Comparison of ENCODE assay signal across 9 cellular contexts in genomic region chr6:107113460-107114212, GRCh38. TPM values are rescaled to one million over a fixed set of nuclear protein-coding genes. Genes with fewer than 3 reads are reported as not detected.
DNase-seq lines count a peak whose midpoint lies in the region; ATAC-seq, FAIRE-seq and TF ChIP-seq lines count a peak whose summit lies in the region.
"Had no signal": no experiment of that assay in that cellular context is flagged by ENCODE, and none has a peak within 500 bp of the region (broad histone marks: within the 10 kb centered on the region; RNA-seq: fewer than 3 reads in every experiment).

No MANE protein-coding gene starts in this region.

- H3K27ac Mint-ChIP-seq in neural progenitor cell: peak overlapping the region; percentile 89

- BruUV-seq in OCI-LY7 (replicated peaks; lab: Mats Ljungman, UMichigan) (TSS peak; percentile 25), endothelial cell of umbilical vein (replicated peaks; lab: Mats Ljungman, UMichigan) (TSS peak; percentile 38)

- DNase-seq in DMS 273 (lab: John Stamatoyannopoulos, UW; ENCODE audit: unreplicated experiment) (peak; percentile 53), DMS 273 treated with DMSO at 0.1 percent for 48 hours (lab: John Stamatoyannopoulos, UW) (no peak), OCI-LY7 (ENCODE audit: low spot score) (peak; percentile 47), endothelial cell of umbilical vein (ENCODE audit: low read depth, low spot score) (no peak), neural progenitor cell (ENCODE audit: low spot score) (no peak), SKM-1 (lab: John Stamatoyannopoulos, UW; ENCODE audit: unreplicated experiment) (no peak), epidermal melanocyte (ENCODE audit: insufficient read length, low spot score) (no peak)

- no peaks in the 10 kb centered on the region for H3K9me2 ChIP-seq in OCI-LY7 (ENCODE audit: insufficient read depth, low read length)

- H3K9me1 ChIP-seq in endothelial cell of umbilical vein (replicated peaks; ENCODE audit: control insufficient read depth, extremely low read depth, insufficient read depth, low read length): no peaks in the 10 kb centered on the region

- no peak for ATAC-seq in HG03196 (IDR thresholded peaks at IDR 0.05; ENCODE audit: unreplicated experiment)

- no peaks in the 10 kb centered on the region for H3K9me3 Mint-ChIP-seq in neural progenitor cell

- H3K4me1 ChIP-seq in OCI-LY7 (ENCODE audit: insufficient read depth, low read length, poor library complexity, severe bottlenecking): peaks cover 46% of the 10 kb centered on the region
- H3K4me1 ChIP-seq in endothelial cell of umbilical vein (ENCODE audit: control insufficient read depth, extremely low read depth, insufficient read depth, low read length): peaks cover 17% of the 10 kb centered on the region
- peaks cover 16% of the 10 kb centered on the region for H3K4me1 ChIP-seq in neural progenitor cell

- TF ChIP-seq CTCF in OCI-LY7 (conservative IDR thresholded peaks at IDR 0.05; ENCODE audit: low read length): no peak
- TF ChIP-seq CTCF in endothelial cell of umbilical vein (IDR thresholded peaks at IDR 0.05; ENCODE audit: extremely low read depth in 1 of 2, insufficient read depth in 1 of 2, low read depth in 1 of 2, low read length in 2 of 2): no peak
- no peak for TF ChIP-seq CTCF in neural progenitor cell (IDR thresholded peaks at IDR 0.05)

- H3K4me1 Mint-ChIP-seq in neural progenitor cell: peaks cover 28% of the 10 kb centered on the region

- H2AFZ ChIP-seq in OCI-LY7 (ENCODE audit: low read length): peak overlapping the region; percentile 59
- peak overlapping the region; percentile 95 for H2AFZ ChIP-seq in endothelial cell of umbilical vein (ENCODE audit: low read depth, low read length)
- peak overlapping the region; percentile 20 for H2AFZ ChIP-seq in neural progenitor cell (replicated peaks)

- peak; percentile 44 for FAIRE-seq in endothelial cell of umbilical vein (lab: Jason Lieb, UNC)
- FAIRE-seq: A204.1 had no signal

- H3K9ac ChIP-seq in endothelial cell of umbilical vein (replicated peaks; ENCODE audit: extremely low read depth, insufficient read depth, low read length): peak overlapping the region; percentile 47
- no peak overlapping the region for H3K9ac ChIP-seq in neural progenitor cell

- CTCF ChIA-PET in OCI-LY7 (lab: Charles Lee; ENCODE audit: unreplicated experiment): interaction anchor here (0.7 to 1.6 kb wide), 6 partner anchors 9 to 35 kb away, joined by 3 to 10 read pairs (median 4); no protein-coding TSS in a partner anchor
- CTCF ChIA-PET in endothelial cell of umbilical vein (lab: Charles Lee): interaction anchor here (0.6 to 1.5 kb wide), 41 partner anchors 8 to 778 kb away, joined by 3 to 35 read pairs (median 4); partner anchors contain the start of genes MTRES1 and PDSS2

- peaks cover 8% of the 10 kb centered on the region for H3K27me3 Mint-ChIP-seq in neural progenitor cell (ENCODE audit: insufficient read depth, low read depth)

- POLR2A ChIA-PET in OCI-LY7 (lab: Charles Lee): interaction anchor here (0.6 to 2.3 kb wide), 14 partner anchors 11 to 785 kb away, joined by 3 to 20 read pairs (median 4); no protein-coding TSS in a partner anchor
- POLR2A ChIA-PET in endothelial cell of umbilical vein (lab: Charles Lee): interaction anchor here (0.6 to 1.0 kb wide), 2 partner anchors 71 to 85 kb away, joined by 3 to 5 read pairs; partner anchors contain the start of gene MTRES1

- dilution Hi-C loops in endothelial cell of umbilical vein (cut with MboI; ENCODE audit: extremely low pct_ligation_motif_present, low sequenced_read_pairs): no loop called here

- H3K9me3 ChIP-seq in OCI-LY7 (ENCODE audit: low read length) (no peaks in the 10 kb centered on the region), endothelial cell of umbilical vein (replicated peaks; ENCODE audit: control insufficient read depth, insufficient read depth, low read length) (no peaks in the 10 kb centered on the region), neural progenitor cell (ENCODE audit: low read depth) (no peaks in the 10 kb centered on the region)

- H3K4me3 ChIP-seq in OCI-LY7 (ENCODE audit: low read depth, low read length, poor library complexity, severe bottlenecking) (peak overlapping the region; percentile 71), endothelial cell of umbilical vein (replicated peaks in 1 of 3; ENCODE audit: insufficient read depth in 1 of 3, low read depth in 1 of 3, low read length in 3 of 3) (peak overlapping the region; percentile 28 to 69 (median 69)), neural progenitor cell (peak overlapping the region; percentile 87)

- no peaks in the 10 kb centered on the region for H4K20me1 ChIP-seq in OCI-LY7 (ENCODE audit: insufficient read depth, low read length)
- no peaks in the 10 kb centered on the region for H4K20me1 ChIP-seq in endothelial cell of umbilical vein (replicated peaks; ENCODE audit: control insufficient read depth, extremely low read depth, insufficient read depth, low read length)
- no peaks in the 10 kb centered on the region for H4K20me1 ChIP-seq in neural progenitor cell (ENCODE audit: low read depth)

- H3K27ac ChIP-seq in OCI-LY7 (ENCODE audit: low read depth, low read length, poor library complexity, severe bottlenecking) (peak overlapping the region; percentile 99), endothelial cell of umbilical vein (ENCODE audit: insufficient read depth, low read depth, low read length) (no peak overlapping the region), neural progenitor cell (peak overlapping the region; percentile 83)

- peak overlapping the region; percentile 89 for H3K4me2 ChIP-seq in OCI-LY7 (ENCODE audit: low read length)
- H3K4me2 ChIP-seq in endothelial cell of umbilical vein (ENCODE audit: insufficient read depth, low read length): peak overlapping the region; percentile 94
- H3K4me2 ChIP-seq in neural progenitor cell: peak overlapping the region; percentile 73

- H3F3A ChIP-seq in neural progenitor cell (ENCODE audit: low read depth): peaks cover 39% of the 10 kb centered on the region

- TF ChIP-seq POLR2A in endothelial cell of umbilical vein (IDR thresholded peaks at IDR 0.05; ENCODE audit: low read depth, low read length): no peak

- peaks cover 10% of the 10 kb centered on the region for H3K36me3 Mint-ChIP-seq in neural progenitor cell

- H3K27me3 ChIP-seq in endothelial cell of umbilical vein (ENCODE audit: control insufficient read depth in 2 of 2, insufficient read depth in 2 of 2, low read length in 2 of 2) (peaks cover 9 to 24% of the 10 kb centered on the region in 2 experiments), neural progenitor cell (no peaks in the 10 kb centered on the region)

- peaks cover 10% of the 10 kb centered on the region for H3K36me3 ChIP-seq in OCI-LY7 (ENCODE audit: insufficient read depth, low read length)
- H3K36me3 ChIP-seq in endothelial cell of umbilical vein (ENCODE audit: control insufficient read depth in 2 of 2, extremely low read depth in 1 of 2, insufficient read depth in 2 of 2, low read length in 2 of 2): no peaks in the 10 kb centered on the region
- H3K36me3 ChIP-seq in neural progenitor cell: no peaks in the 10 kb centered on the region

- peak overlapping the region; percentile 91 for H3K4me3 Mint-ChIP-seq in neural progenitor cell

- intact Hi-C loops in OCI-LY7 (cut with micrococcal nuclease; ENCODE audit: unreplicated experiment): loop anchor here (1.0 to 10.0 kb wide), 5 partner anchors 33 to 949 kb away; partner anchors contain the start of gene MTRES1
- intact Hi-C loops in endothelial cell of umbilical vein (cut with micrococcal nuclease): loop anchor here (1.0 to 10.0 kb wide), 4 partner anchors 36 to 669 kb away; partner anchors contain the start of genes MTRES1 and SOBP

- H3K79me2 ChIP-seq in OCI-LY7 (ENCODE audit: insufficient read depth, low read depth, low read length) (peaks cover 23% of the 10 kb centered on the region; the same call in 1 of the 2 replicates), endothelial cell of umbilical vein (ENCODE audit: control insufficient read depth, insufficient read depth, low read length) (no peaks in the 10 kb centered on the region), neural progenitor cell (ENCODE audit: low read depth) (peaks cover 49% of the 10 kb centered on the region)

TF ChIP-seq in endothelial cell of umbilical vein, 7 proteins besides CTCF, POLR2A, EP300 and RAD21:
- TF ChIP-seq MYC (IDR thresholded peaks at IDR 0.05; ENCODE audit: low read depth, low read length) (no peak), MAX (IDR thresholded peaks at IDR 0.05; ENCODE audit: insufficient read depth, insufficient read length) (no peak), EZH2 (IDR thresholded peaks at IDR 0.05; ENCODE audit: borderline replicate concordance, low read depth, low read length, severe bottlenecking) (no peak), FOS (IDR thresholded peaks at IDR 0.05; ENCODE audit: borderline replicate concordance, insufficient read depth, low read length) (no peak), JUN (IDR thresholded peaks at IDR 0.05; ENCODE audit: borderline replicate concordance, insufficient read depth, insufficient read length, low read depth) (no peak), GATA2 (IDR thresholded peaks at IDR 0.05; ENCODE audit: insufficient read depth, insufficient read length, low read depth, low read length) (no peak), POLR2AphosphoS5 (IDR thresholded peaks at IDR 0.05; ENCODE audit: insufficient read depth, low read depth, low read length) (no peak)

RNA-seq across cellular contexts. Expression of gene BEND3, which starts 1.7 kb away (rescaled TPM):
- total RNA-seq in OCI-LY7 (2014; rRNA removed; shearing (Covaris generic)): 7.9 and 11.7 TPM in 2 replicates
- total RNA-seq in OCI-LY7 (2022) (13.1 and 14.3 TPM in 2 replicates), endothelial cell of umbilical vein (4.8 TPM in 2 replicates), neural progenitor cell (ENCODE audit: low replicate concordance) (9.2 and 11.2 TPM in 2 replicates)
- 1.4 and 1.6 TPM in 2 replicates for polyA plus RNA-seq in endothelial cell of umbilical vein
- polyA plus RNA-seq in endothelial cell of umbilical vein (2011; cell fraction: cytosol; rRNA removed): 1.9 TPM in 2 replicates
- 2.9 and 3.4 TPM in 2 replicates for polyA plus RNA-seq in endothelial cell of umbilical vein (2011; cell fraction: nucleus; rRNA removed)
- 1.6 and 1.9 TPM in 2 replicates for polyA plus RNA-seq in endothelial cell of umbilical vein (2012)
- 4.4 and 5.8 TPM in 2 replicates for polyA minus RNA-seq in endothelial cell of umbilical vein
- 8.7 TPM for polyA minus RNA-seq in endothelial cell of umbilical vein (2011; cell fraction: cytosol; rRNA and poly(A)+ RNA removed)
- 4.0 and 4.2 TPM in 2 replicates for polyA minus RNA-seq in endothelial cell of umbilical vein (2011; cell fraction: nucleus; rRNA and poly(A)+ RNA removed)

Comparison
In these comparisons a context has a peak if more than half of its experiments do, and no peak if none do; other contexts are left out.
1. DNase-seq: peak in DMS 273 (single experiment) and OCI-LY7 (single experiment); none in DMS 273 treated with DMSO at 0.1 percent for 48 hours (single experiment), endothelial cell of umbilical vein (single experiment), neural progenitor cell (single experiment), SKM-1 (single experiment) and epidermal melanocyte (single experiment).
2. H2AFZ ChIP-seq: peak in every context shown above with its lines; median percentile 95 in endothelial cell of umbilical vein; 59 in OCI-LY7; 20 in neural progenitor cell.
3. Peak in every context shown above with its lines, with median percentiles within 50 percentile points of each other: H3K4me2 ChIP-seq and H3K4me3 ChIP-seq.